10 cellular contexts compared by ENCODE assay signal in the genomic region with DNA sequence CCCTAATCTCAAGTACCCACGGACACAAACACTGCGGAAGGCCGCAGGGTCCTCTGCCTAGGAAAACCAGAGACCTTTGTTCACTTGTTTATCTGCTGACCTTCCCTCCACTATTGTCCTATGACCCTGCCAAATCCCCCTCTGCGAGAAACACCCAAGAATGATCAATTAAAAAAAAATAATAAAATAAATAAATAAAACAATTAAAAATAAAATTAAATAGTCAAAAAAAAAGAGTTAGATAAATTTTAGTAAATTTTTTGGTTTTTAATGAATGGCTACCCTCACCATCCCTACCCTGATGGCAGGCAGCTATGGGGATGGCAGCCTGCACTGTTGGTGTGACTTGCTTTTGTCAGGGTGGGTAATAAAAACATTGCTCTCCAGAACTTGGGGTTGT. TPM values are rescaled to one million over a fixed set of nuclear protein-coding genes. Genes with fewer than 3 reads are reported as not detected.
"Had no signal": no experiment of that assay in that cellular context is flagged by ENCODE, and none has a peak within 500 bp of the region (broad histone marks: within the 10 kb centered on the region; RNA-seq: fewer than 3 reads in every experiment).

No MANE protein-coding gene starts in this region.

RNA-seq across cellular contexts. Expression of gene OR4D1, which starts 4.8 kb away (rescaled TPM):
- total RNA-seq: OCI-LY7, PC-3, PC-9, Peyer's patch, Right ventricle myocardium inferior, Right ventricle myocardium superior, RPMI7951, SJCRH30, SK-MEL-5 had no signal

RNA-seq across cellular contexts. Expression of gene OR4D2, which starts 23.4 kb away (rescaled TPM):
- total RNA-seq: OCI-LY7, PC-3, PC-9, Peyer's patch, Right ventricle myocardium inferior, Right ventricle myocardium superior, RPMI7951, SJSA1, SK-MEL-5 had no signal

RNA-seq across cellular contexts. Expression of gene EPX, which starts 49.2 kb away (rescaled TPM):
- total RNA-seq: OCI-LY7, PC-3, PC-9, Peyer's patch, Right ventricle myocardium inferior, Right ventricle myocardium superior, RPMI7951, SJCRH30, SJSA1, SK-MEL-5 had no signal
